16 cellular contexts compared by ENCODE assay signal in genomic region chr10:94496646-94497045, GRCh38. TPM values are rescaled to one million over a fixed set of nuclear protein-coding genes. Genes with fewer than 3 reads are reported as not detected.
DNase-seq lines count a peak whose midpoint lies in the region; ATAC-seq, FAIRE-seq and TF ChIP-seq lines count a peak whose summit lies in the region.
"Had no signal": no experiment of that assay in that cellular context is flagged by ENCODE, and none has a peak within 500 bp of the region (broad histone marks: within the 10 kb centered on the region; RNA-seq: fewer than 3 reads in every experiment).

No MANE protein-coding gene starts in this region.

- no peak overlapping the region for H3K27ac Mint-ChIP-seq in MCF 10A (ENCODE audit: low read depth, unreplicated experiment)
- H3K27ac Mint-ChIP-seq: CD4-positive, alpha-beta memory T cell had no signal

- DNase-seq in HepG2 (ENCODE audit: low spot score) (peak; percentile 58), right lobe of liver (no peak), endothelial cell of umbilical vein (ENCODE audit: low read depth, low spot score) (peak; percentile 5), spleen (no peak), MCF 10A (ENCODE audit: unreplicated experiment) (no peak), GM19238 (ENCODE audit: insufficient read length, low spot score) (no peak), posterior cingulate gyrus (no peak)
- DNase-seq: BE2C; CD4-positive, alpha-beta memory T cell; DMS79 had no signal

- dilution Hi-C loops in endothelial cell of umbilical vein (cut with MboI; ENCODE audit: extremely low pct_ligation_motif_present, low sequenced_read_pairs) = no loop called here

- H3K79me2 ChIP-seq in HepG2 (ENCODE audit: insufficient read depth, low read length) = no peaks in the 10 kb centered on the region
- no peaks in the 10 kb centered on the region for H3K79me2 ChIP-seq in OCI-LY3 (ENCODE audit: low read length)
- H3K79me2 ChIP-seq in endothelial cell of umbilical vein (ENCODE audit: control insufficient read depth, insufficient read depth, low read length) = no peaks in the 10 kb centered on the region

- POLR2A ChIA-PET in HepG2 (lab: Yijun Ruan, JAX) = no interaction called here
- POLR2A ChIA-PET in endothelial cell of umbilical vein (lab: Charles Lee) = no interaction called here
- POLR2A ChIA-PET in MCF 10A (lab: Yijun Ruan, JAX) = no interaction called here

- BruUV-seq in HepG2 (replicated peaks; lab: Mats Ljungman, UMichigan) (no TSS peak), endothelial cell of umbilical vein (replicated peaks; lab: Mats Ljungman, UMichigan) (no TSS peak), MCF 10A (replicated peaks; lab: Mats Ljungman, UMichigan) (no TSS peak)

- TF ChIP-seq POLR2A in HepG2 (IDR thresholded peaks at IDR 0.05; ENCODE audit: insufficient read depth in 1 of 2, low read depth in 2 of 2, low read length in 2 of 2) (no peak), right lobe of liver (IDR thresholded peaks at IDR 0.05) (no peak), endothelial cell of umbilical vein (IDR thresholded peaks at IDR 0.05; ENCODE audit: low read depth, low read length) (no peak), spleen (IDR thresholded peaks at IDR 0.05) (no peak)

- H3K9me3 ChIP-seq in HepG2 (ENCODE audit: low read length) (no peaks in the 10 kb centered on the region), right lobe of liver (no peaks in the 10 kb centered on the region), OCI-LY3 (ENCODE audit: insufficient read depth, low read length) (no peaks in the 10 kb centered on the region), endothelial cell of umbilical vein (replicated peaks; ENCODE audit: control insufficient read depth, insufficient read depth, low read length) (no peaks in the 10 kb centered on the region), spleen (no peaks in the 10 kb centered on the region)
- H3K9me3 ChIP-seq: BE2C had no signal

- no peaks in the 10 kb centered on the region for H4K20me1 ChIP-seq in HepG2 (ENCODE audit: insufficient read depth, low read length)
- no peaks in the 10 kb centered on the region for H4K20me1 ChIP-seq in OCI-LY3 (ENCODE audit: insufficient read depth, low read length)
- H4K20me1 ChIP-seq in endothelial cell of umbilical vein (replicated peaks; ENCODE audit: control insufficient read depth, extremely low read depth, insufficient read depth, low read length) = no peaks in the 10 kb centered on the region

- peaks cover 5% of the 10 kb centered on the region for H3K4me1 Mint-ChIP-seq in MCF 10A (ENCODE audit: insufficient read depth, unreplicated experiment)
- H3K4me1 Mint-ChIP-seq: CD4-positive, alpha-beta memory T cell had no signal

- no peak overlapping the region for H3K4me3 Mint-ChIP-seq in MCF 10A (ENCODE audit: unreplicated experiment)

- H3K9me3 Mint-ChIP-seq in MCF 10A (ENCODE audit: unreplicated experiment) = no peaks in the 10 kb centered on the region
- H3K9me3 Mint-ChIP-seq: CD4-positive, alpha-beta memory T cell had no signal

- peak overlapping the region; percentile 49 for H3K27ac ChIP-seq in HepG2 (ENCODE audit: extremely low read length, insufficient read depth, low read length)
- H3K27ac ChIP-seq in right lobe of liver = no peak overlapping the region
- peak overlapping the region; percentile 57 for H3K27ac ChIP-seq in OCI-LY3 (ENCODE audit: low read length)
- H3K27ac ChIP-seq in endothelial cell of umbilical vein (ENCODE audit: insufficient read depth, low read depth, low read length) = no peak overlapping the region
- peak overlapping the region in 5 of 8 donors; percentile 19 to 50 (median 43) for H3K27ac ChIP-seq in spleen
- H3K27ac ChIP-seq: 22Rv1, C4-2B, GM23248 had no signal

- no peak for FAIRE-seq in HepG2 (lab: Jason Lieb, UNC)
- no peak for FAIRE-seq in endothelial cell of umbilical vein (lab: Jason Lieb, UNC)
- FAIRE-seq: GM12892 had no signal

- CTCF ChIA-PET in HepG2 (lab: Yijun Ruan, JAX; ENCODE audit: low intra/inter-chr PET ratio, low total read pairs) (no interaction called here), endothelial cell of umbilical vein (lab: Charles Lee) (no interaction called here), MCF 10A (lab: Yijun Ruan, JAX) (interaction anchor here (0.6 kb wide), 1 partner anchor 27 kb away, joined by 3 read pairs; no protein-coding TSS in a partner anchor)

- H3K9me1 ChIP-seq in endothelial cell of umbilical vein (replicated peaks; ENCODE audit: control insufficient read depth, extremely low read depth, insufficient read depth, low read length) = no peaks in the 10 kb centered on the region

- H3K36me3 ChIP-seq in HepG2 (replicated peaks in 1 of 2; ENCODE audit: control insufficient read depth in 1 of 2, insufficient read depth in 2 of 2, low read length in 2 of 2) (peaks cover 0 to 2% of the 10 kb centered on the region in 2 experiments; a peak in 1 of 5 replicates), right lobe of liver (no peaks in the 10 kb centered on the region), OCI-LY3 (replicated peaks; ENCODE audit: low read depth, low read length) (no peaks in the 10 kb centered on the region), endothelial cell of umbilical vein (ENCODE audit: control insufficient read depth in 2 of 2, extremely low read depth in 1 of 2, insufficient read depth in 2 of 2, low read length in 2 of 2) (no peaks in the 10 kb centered on the region), spleen (peaks cover 0 to 16% (median under 1%) of the 10 kb centered on the region in 6 donors)
- H3K36me3 ChIP-seq: BE2C had no signal

- H3K4me2 ChIP-seq in HepG2 (ENCODE audit: low read depth, low read length) (peak overlapping the region; percentile 39), OCI-LY3 (ENCODE audit: low read length) (peak overlapping the region; percentile 41), endothelial cell of umbilical vein (ENCODE audit: insufficient read depth, low read length) (peak overlapping the region; percentile 16)

- H3K4me3 ChIP-seq in HepG2 (replicated peaks in 1 of 3; ENCODE audit: insufficient read depth in 1 of 3, low read depth in 2 of 3, low read length in 3 of 3) (no peak overlapping the region; a peak in 1 of 6 replicates), right lobe of liver (no peak overlapping the region), OCI-LY3 (ENCODE audit: low read length) (peak overlapping the region; percentile 7; the same call in 1 of the 2 replicates), endothelial cell of umbilical vein (replicated peaks in 1 of 3; ENCODE audit: insufficient read depth in 1 of 3, low read depth in 1 of 3, low read length in 3 of 3) (no peak overlapping the region), spleen (peak overlapping the region in 1 of 8 donors; percentile 6)
- H3K4me3 ChIP-seq: GM23248 had no signal

- 31% methylated on average over 3 of the region's 3 CpGs for WGBS in HepG2 (ENCODE audit: low lambda C conversion rate)
- 33% methylated on average over 3 of the region's 3 CpGs for WGBS in right lobe of liver (ENCODE audit: insufficient coverage, low coverage, low lambda C conversion rate, missing lambda C conversion rate)
- 46 to 63% (median 52%) methylated on average over 3 of the region's 3 CpGs for WGBS in spleen, 5 donors

- H3K27me3 ChIP-seq in HepG2 (ENCODE audit: control insufficient read depth in 1 of 2, insufficient read depth in 2 of 2, low read length in 2 of 2) (no peaks in the 10 kb centered on the region), right lobe of liver (no peaks in the 10 kb centered on the region), OCI-LY3 (ENCODE audit: low read depth, low read length) (no peaks in the 10 kb centered on the region), endothelial cell of umbilical vein (ENCODE audit: control insufficient read depth in 2 of 2, insufficient read depth in 2 of 2, low read length in 2 of 2) (no peaks in the 10 kb centered on the region), spleen (replicated peaks in 1 of 7) (no peaks in the 10 kb centered on the region)
- H3K27me3 ChIP-seq: BE2C had no signal

- no peak for TF ChIP-seq CTCF in HepG2 (CRISPR knock-in tag; IDR thresholded peaks at IDR 0.05)
- TF ChIP-seq CTCF in right lobe of liver (IDR thresholded peaks at IDR 0.05) = no peak
- TF ChIP-seq CTCF in OCI-LY3 (IDR thresholded peaks at IDR 0.05; ENCODE audit: low read depth, low read length) = no peak
- no peak for TF ChIP-seq CTCF in endothelial cell of umbilical vein (IDR thresholded peaks at IDR 0.05; ENCODE audit: extremely low read depth in 1 of 2, insufficient read depth in 1 of 2, low read depth in 1 of 2, low read length in 2 of 2)
- TF ChIP-seq CTCF in spleen (IDR thresholded peaks at IDR 0.05 in 8 of 11, conservative IDR thresholded peaks at IDR 0.05 in 3 of 11) = no peak
- no peak for TF ChIP-seq CTCF in MCF 10A (IDR thresholded peaks at IDR 0.05; ENCODE audit: unreplicated experiment)

- no peaks in the 10 kb centered on the region for H3K27me3 Mint-ChIP-seq in MCF 10A (ENCODE audit: insufficient read depth, unreplicated experiment)

- in situ Hi-C loops in HepG2 (cut with HindIII; ENCODE audit: extremely low pct_ligation_motif_present, low pct_unique_long_range_greater_than_20kb) = no loop called here

- H3K9ac ChIP-seq in HepG2 (ENCODE audit: insufficient read depth, low read depth, low read length) (no peak overlapping the region), OCI-LY3 (ENCODE audit: low read length) (no peak overlapping the region), endothelial cell of umbilical vein (replicated peaks; ENCODE audit: extremely low read depth, insufficient read depth, low read length) (no peak overlapping the region)
- H3K9ac ChIP-seq: GM23248 had no signal

- TF ChIP-seq RAD21 in HepG2 (CRISPR knock-in tag; IDR thresholded peaks at IDR 0.05) = no peak

- H3K4me1 ChIP-seq in HepG2 (ENCODE audit: insufficient read depth, low read length) (peaks cover 14% of the 10 kb centered on the region), right lobe of liver (no peaks in the 10 kb centered on the region), OCI-LY3 (ENCODE audit: low read length) (peaks cover 26% of the 10 kb centered on the region), endothelial cell of umbilical vein (ENCODE audit: control insufficient read depth, extremely low read depth, insufficient read depth, low read length) (peaks cover 3% of the 10 kb centered on the region), spleen (peaks cover 0 to 16% (median 0%) of the 10 kb centered on the region in 6 donors)
- H3K4me1 ChIP-seq: BE2C had no signal

- intact Hi-C loops in HepG2 (cut with micrococcal nuclease; ENCODE audit: unreplicated experiment) = no loop called here
- intact Hi-C loops in right lobe of liver (cut with DNase I) = no loop called here
- intact Hi-C loops in endothelial cell of umbilical vein (cut with micrococcal nuclease) = no loop called here
- intact Hi-C loops in spleen (cut with DNase I; ENCODE audit: low total_unique reads) = no loop called here
- intact Hi-C loops in MCF 10A (cut with micrococcal nuclease) = no loop called here
- intact Hi-C loops in posterior cingulate gyrus (cut with DNase I) = no loop called here

- H2AFZ ChIP-seq in HepG2 (ENCODE audit: low read length) (no peak overlapping the region), OCI-LY3 (ENCODE audit: low read depth, low read length) (no peak overlapping the region), endothelial cell of umbilical vein (ENCODE audit: low read depth, low read length) (no peak overlapping the region)
- H2AFZ ChIP-seq: GM23248 had no signal

- peak in 1 of 2 experiments; percentile 14; a peak in 1 of 4 replicates for TF ChIP-seq EP300 in HepG2 (IDR thresholded peaks at IDR 0.05; ENCODE audit: low read depth in 2 of 2, low read length in 2 of 2)
- no peak for TF ChIP-seq EP300 in HepG2 (CRISPR knock-in tag; IDR thresholded peaks at IDR 0.05; ENCODE audit: borderline replicate concordance)

- ATAC-seq in HepG2 (no peak), right lobe of liver (no peak)
- ATAC-seq: HCT116 had no signal

- H3K36me3 Mint-ChIP-seq in MCF 10A (ENCODE audit: insufficient read depth, unreplicated experiment) = peaks cover 6% of the 10 kb centered on the region
- H3K36me3 Mint-ChIP-seq: CD4-positive, alpha-beta memory T cell had no signal

RNA-seq across cellular contexts. Expression of gene HELLS, which starts 48.9 kb away (rescaled TPM):
- total RNA-seq in HepG2 (2016; rRNA removed; fragmentation: Illumina TruSeq; extraction: Trizol) (84.6 and 140 TPM in 2 replicates), right lobe of liver (10 to 100 TPM in 2 of 6 experiments, 1 to 10 TPM in 4; 1.3 to 12.8 (median 3.3) TPM), endothelial cell of umbilical vein (72.6 and 85.5 TPM in 2 replicates), spleen (10 to 100 TPM; 12.3 to 38.7 (median 19.3) TPM), MCF 10A (2022) (12.1 and 31.4 TPM in 2 replicates)
- 9.2 and 11.2 TPM in 2 replicates for total RNA-seq in HepG2 (2016; cell fraction: cytosol; rRNA removed; fragmentation: Illumina TruSeq; extraction: Trizol; ENCODE audit: low read depth)
- total RNA-seq in HepG2 (2016; cell fraction: insoluble cytoplasmic fraction; rRNA removed; fragmentation: Illumina TruSeq; extraction: Trizol) = 88.5 and 136 TPM in 2 replicates
- total RNA-seq in HepG2 (2016; cell fraction: membrane; rRNA removed; fragmentation: Illumina TruSeq; extraction: Trizol) = 17.9 and 20.9 TPM in 2 replicates
- 129 and 150 TPM in 2 replicates for total RNA-seq in HepG2 (2016; cell fraction: nucleus; rRNA removed; fragmentation: Illumina TruSeq; extraction: Trizol)
- polyA plus RNA-seq in HepG2 (2011; rRNA removed) (16.0 and 22.6 TPM in 2 replicates), endothelial cell of umbilical vein (17.4 and 24.7 TPM in 2 replicates), spleen (1 to 10 TPM; 5.1 to 6.9 (median 5.4) TPM)
- 10.1 and 10.8 TPM in 2 replicates for polyA plus RNA-seq in HepG2 (2011; cell fraction: cytosol; rRNA removed)
- 25.9 and 33.8 TPM in 2 replicates for polyA plus RNA-seq in HepG2 (2011; cell fraction: nucleus; rRNA removed)
- polyA plus RNA-seq in HepG2 (2012) = 8.2 and 11.9 TPM in 2 replicates
- 1.6 and 1.7 TPM in 2 replicates for polyA plus RNA-seq in HepG2 (2016; cell fraction: cytosol; fragmentation: Illumina TruSeq; extraction: Trizol; ENCODE audit: low read depth)
- polyA plus RNA-seq in HepG2 (2016; cell fraction: insoluble cytoplasmic fraction; fragmentation: Illumina TruSeq; extraction: Trizol; ENCODE audit: low read depth) = 56.9 and 62.1 TPM in 2 replicates
- 7.1 and 7.9 TPM in 2 replicates for polyA plus RNA-seq in HepG2 (2016; cell fraction: membrane; fragmentation: Illumina TruSeq; extraction: Trizol; ENCODE audit: low read depth)
- polyA plus RNA-seq in HepG2 (2016; cell fraction: nucleus; fragmentation: Illumina TruSeq; extraction: Trizol; ENCODE audit: insufficient read depth, low read depth) = 90.9 and 98.6 TPM in 2 replicates
- 16.3 and 52.7 TPM in 2 replicates for polyA minus RNA-seq in HepG2 (2011; rRNA and poly(A)+ RNA removed; ENCODE audit: low replicate concordance)
- polyA minus RNA-seq in HepG2 (2011; cell fraction: cytosol; rRNA and poly(A)+ RNA removed) = 20.2 and 25.1 TPM in 2 replicates
- polyA minus RNA-seq in HepG2 (2011; cell fraction: nucleus; rRNA and poly(A)+ RNA removed) = 64.5 and 94.2 TPM in 2 replicates
- polyA plus RNA-seq in endothelial cell of umbilical vein (2011; cell fraction: cytosol; rRNA removed) = 23.3 and 26.3 TPM in 2 replicates
- polyA plus RNA-seq in endothelial cell of umbilical vein (2011; cell fraction: nucleus; rRNA removed) = 58.7 and 101 TPM in 2 replicates
- polyA plus RNA-seq in endothelial cell of umbilical vein (2012) = 13.0 and 22.5 TPM in 2 replicates
- polyA minus RNA-seq in endothelial cell of umbilical vein = 36.3 and 37.4 TPM in 2 replicates
- 61.9 TPM for polyA minus RNA-seq in endothelial cell of umbilical vein (2011; cell fraction: cytosol; rRNA and poly(A)+ RNA removed)
- polyA minus RNA-seq in endothelial cell of umbilical vein (2011; cell fraction: nucleus; rRNA and poly(A)+ RNA removed) = 64.0 and 94.4 TPM in 2 replicates

Comparison
In these comparisons a context has a peak if more than half of its experiments do, and no peak if none do; other contexts are left out.
1. DNase-seq: peak in HepG2 (single experiment) and endothelial cell of umbilical vein (single experiment); none in right lobe of liver (0 of 3), spleen (single experiment), MCF 10A (single experiment), GM19238 (single experiment) and posterior cingulate gyrus (0 of 10).
2. H3K27ac ChIP-seq: peak in HepG2 (single experiment), OCI-LY3 (single experiment) and spleen (5 of 8); none in right lobe of liver (0 of 3) and endothelial cell of umbilical vein (single experiment).
3. Peak in every context shown above with its lines, with median percentiles within 50 percentile points of each other: H3K4me2 ChIP-seq.